In genomic region chr5:37891832-37892231, GRCh38 we compare ENCODE assay signal across 2 cellular contexts.
A peak's percentile ranks its signal among the peaks of the same experiment; 100 is the strongest.
TF ChIP-seq lines count a peak whose summit lies in the region.

No MANE protein-coding gene starts in this region.

TF ChIP-seq in liver, 16 proteins besides CTCF, POLR2A, EP300 and RAD21 (continued from another document):
- TF ChIP-seq ZBTB33 (IDR thresholded peaks at IDR 0.05) (peak; percentile 54), MAX (IDR thresholded peaks at IDR 0.05) (peak; percentile 46), ATF3 (IDR thresholded peaks at IDR 0.05) (no peak), REST (IDR thresholded peaks at IDR 0.05) (no peak), RXRA (IDR thresholded peaks at IDR 0.05) (peak; percentile 87 to 90), TAF1 (conservative IDR thresholded peaks at IDR 0.05) (no peak), FOXA2 (IDR thresholded peaks at IDR 0.05) (peak; percentile 17), JUND (IDR thresholded peaks at IDR 0.05) (peak in 1 of 2 donors; percentile 27), EGR1 (IDR thresholded peaks at IDR 0.05; ENCODE audit: low read depth in 2 of 2) (peak in 1 of 2 donors; percentile 47), NR2F2 (IDR thresholded peaks at IDR 0.05) (no peak), HNF4G (IDR thresholded peaks at IDR 0.05) (peak; percentile 15), GABPA (IDR thresholded peaks at IDR 0.05 in 1 of 2, conservative IDR thresholded peaks at IDR 0.05 in 1 of 2) (peak in 1 of 2 donors; percentile 64), YY1 (IDR thresholded peaks at IDR 0.05) (peak; percentile 83), HNF4A (conservative IDR thresholded peaks at IDR 0.05) (peak; percentile 81 to 88), FOXA1 (IDR thresholded peaks at IDR 0.05) (no peak)

TF ChIP-seq in HepG2, 621 proteins besides CTCF, POLR2A, EP300 and RAD21 (continued from another document):
- no peak for TF ChIP-seq CREB3 (CRISPR knock-in tag; IDR thresholded peaks at IDR 0.05)
- no peak for TF ChIP-seq MIER2 (CRISPR knock-in tag; IDR thresholded peaks at IDR 0.05)
- no peak for TF ChIP-seq ZNF609 (CRISPR knock-in tag; IDR thresholded peaks at IDR 0.05; ENCODE audit: borderline replicate concordance)
- no peak for TF ChIP-seq RFX1 (IDR thresholded peaks at IDR 0.05)
- no peak for TF ChIP-seq ZNF761 (CRISPR knock-in tag; conservative IDR thresholded peaks at IDR 0.05)
